Comparison of ENCODE assay signal across 8 cellular contexts in genomic region chr10:121974019-121974534, GRCh38. TPM values are rescaled to one million over a fixed set of nuclear protein-coding genes. Genes with fewer than 3 reads are reported as not detected.
DNase-seq lines count a peak whose midpoint lies in the region; ATAC-seq and TF ChIP-seq lines count a peak whose summit lies in the region.

No MANE protein-coding gene starts in this region.

- ATAC-seq in GM21576 (IDR thresholded peaks at IDR 0.05; ENCODE audit: unreplicated experiment) (peak; percentile 23), Panc1 (peak; percentile 40), gastrocnemius medialis (peak in 1 of 2 donors; percentile 16)

- H3K36me3 ChIP-seq in BE2C, result peaks cover 19% of the 10 kb centered on the region; the same call in 1 of the 2 replicates
- peaks cover 4% of the 10 kb centered on the region; the same call in 1 of the 2 replicates for H3K36me3 ChIP-seq in Panc1 (ENCODE audit: control insufficient read depth, insufficient read depth, low read length)
- peaks cover 0 to 42% (median 1%) of the 10 kb centered on the region in 3 donors for H3K36me3 ChIP-seq in esophagus squamous epithelium
- H3K36me3 ChIP-seq in gastrocnemius medialis, result peaks cover 0 to 16% of the 10 kb centered on the region in 2 donors

- H3K27ac ChIP-seq in Panc1 (ENCODE audit: low read length), result peak overlapping the region; percentile 79
- H3K27ac ChIP-seq in esophagus squamous epithelium, result peak overlapping the region; percentile 94 to 99 (median 98)
- H3K27ac ChIP-seq in gastrocnemius medialis, result peak overlapping the region; percentile 94 to 99 (median 96)

- in situ Hi-C loops in Panc1 (cut with HindIII; ENCODE audit: low pct_unique_long_range_greater_than_20kb, low sequenced_read_pairs), result no loop called here
- in situ Hi-C loops in gastrocnemius medialis (cut with MboI; ENCODE audit: low sequenced_read_pairs in 4 of 4), result no loop called here

- CTCF ChIA-PET in Panc1 (lab: Charles Lee), result no interaction called here

- H3K9me3 ChIP-seq in BE2C, result no peaks in the 10 kb centered on the region
- peaks cover 5% of the 10 kb centered on the region; the same call in 1 of the 2 replicates for H3K9me3 ChIP-seq in Panc1 (ENCODE audit: control insufficient read depth, insufficient read depth, low read depth, low read length)
- H3K9me3 ChIP-seq in esophagus squamous epithelium, result no peaks in the 10 kb centered on the region
- H3K9me3 ChIP-seq in gastrocnemius medialis, result no peaks in the 10 kb centered on the region

- intact Hi-C loops in Panc1 (cut with micrococcal nuclease; ENCODE audit: unreplicated experiment), result loop anchor here (10.0 kb wide), 1 partner anchor 141 kb away; no protein-coding TSS in a partner anchor
- intact Hi-C loops in esophagus squamous epithelium (cut with DNase I), result no loop called here
- intact Hi-C loops in gastrocnemius medialis (cut with DNase I; ENCODE audit: low total_unique reads), result loop anchor here (1.0 to 2.0 kb wide), 3 partner anchors 46 to 141 kb away; partner anchors contain the start of gene ATE1

- no peak for TF ChIP-seq CTCF in BE2C (IDR thresholded peaks at IDR 0.05; ENCODE audit: low read depth, low read length)
- TF ChIP-seq CTCF in Panc1 (IDR thresholded peaks at IDR 0.05), result no peak
- TF ChIP-seq CTCF in esophagus squamous epithelium (IDR thresholded peaks at IDR 0.05), result no peak
- no peak for TF ChIP-seq CTCF in gastrocnemius medialis (IDR thresholded peaks at IDR 0.05 in 4 of 5, conservative IDR thresholded peaks at IDR 0.05 in 1 of 5)

- TF ChIP-seq POLR2A in esophagus squamous epithelium (IDR thresholded peaks at IDR 0.05) (no peak), gastrocnemius medialis (IDR thresholded peaks at IDR 0.05) (no peak)

- POLR2A ChIA-PET in Panc1 (lab: Charles Lee), result no interaction called here

- no TSS peak for BruUV-seq in Panc1 (replicated peaks; lab: Mats Ljungman, UMichigan)

- no peaks in the 10 kb centered on the region for H3K4me1 ChIP-seq in BE2C
- H3K4me1 ChIP-seq in Panc1 (ENCODE audit: control insufficient read depth, insufficient read depth, low read length), result peaks cover 8% of the 10 kb centered on the region
- H3K4me1 ChIP-seq in esophagus squamous epithelium, result peaks cover 0 to 38% (median 25%) of the 10 kb centered on the region in 3 donors
- peaks cover 19% of the 10 kb centered on the region in 2 donors for H3K4me1 ChIP-seq in gastrocnemius medialis

- H3K27me3 ChIP-seq in BE2C, result no peaks in the 10 kb centered on the region
- H3K27me3 ChIP-seq in Panc1 (ENCODE audit: control insufficient read depth, insufficient read depth, low read length), result no peaks in the 10 kb centered on the region
- H3K27me3 ChIP-seq in esophagus squamous epithelium, result no peaks in the 10 kb centered on the region
- H3K27me3 ChIP-seq in gastrocnemius medialis, result no peaks in the 10 kb centered on the region

- WGBS in esophagus squamous epithelium, 2 donors, result 8 to 16% methylated on average over 12 to 13 of the region's 21 CpGs

- DNase-seq in BE2C (no peak), Panc1 (ENCODE audit: low read depth, low spot score) (no peak), esophagus squamous epithelium (lab: John Stamatoyannopoulos, UW) (no peak), gastrocnemius medialis (no peak), KG1 (lab: John Stamatoyannopoulos, UW) (no peak), SHP77 (lab: John Stamatoyannopoulos, UW) (no peak), NCI-H2029 (lab: John Stamatoyannopoulos, UW) (no peak)

- H3K4me3 ChIP-seq in BE2C (ENCODE audit: low read depth, low read length) (peak overlapping the region; percentile 73), Panc1 (ENCODE audit: low read depth in 2 of 2, low read length in 2 of 2) (peak overlapping the region; percentile 70 to 83), esophagus squamous epithelium (peak overlapping the region; percentile 71 to 99 (median 87)), gastrocnemius medialis (peak overlapping the region; percentile 71 to 91 (median 81))

RNA-seq across cellular contexts. Expression of gene NSMCE4A, which starts 0.9 kb away (rescaled TPM):
- 42.4 TPM for polyA plus RNA-seq in BE2C (2012; ENCODE audit: insufficient read depth, insufficient read length, low read depth)
- 72.2 TPM for total RNA-seq in Panc1 (2021; ENCODE audit: unreplicated experiment)
- 48.8 TPM for polyA plus RNA-seq in Panc1 (2012; ENCODE audit: insufficient read length)
- total RNA-seq in esophagus squamous epithelium, result 10 to 100 TPM; 37.0 to 83.2 (median 41.5) TPM
- total RNA-seq in gastrocnemius medialis, result 10 to 100 TPM; 20.1 to 37.7 (median 26.9) TPM

RNA-seq across cellular contexts. Expression of gene TACC2, which starts 14.9 kb away (rescaled TPM):
- polyA plus RNA-seq in BE2C (2012; ENCODE audit: insufficient read depth, insufficient read length, low read depth), result 89.4 TPM
- total RNA-seq in Panc1 (2021; ENCODE audit: unreplicated experiment), result 133 TPM
- 134 TPM for polyA plus RNA-seq in Panc1 (2012; ENCODE audit: insufficient read length)
- total RNA-seq in esophagus squamous epithelium, result 100 to 1,000 TPM in 1 of 4 donors, 10 to 100 TPM in 3; 46.5 to 106 (median 71.6) TPM
- total RNA-seq in gastrocnemius medialis, result 100 to 1,000 TPM; 105 to 334 (median 235) TPM

RNA-seq across cellular contexts. Expression of gene ATE1, which starts 46.2 kb away (rescaled TPM):
- 20.3 TPM for polyA plus RNA-seq in BE2C (2012; ENCODE audit: insufficient read depth, insufficient read length, low read depth)
- total RNA-seq in Panc1 (2021; ENCODE audit: unreplicated experiment) (45.5 TPM), esophagus squamous epithelium (10 to 100 TPM; 15.5 to 29.8 (median 22.6) TPM), gastrocnemius medialis (10 to 100 TPM; 34.3 to 57.6 (median 39.4) TPM)
- 26.6 TPM for polyA plus RNA-seq in Panc1 (2012; ENCODE audit: insufficient read length)
